Comparison of ENCODE assay signal across 1 cellular context in the genomic region with DNA sequence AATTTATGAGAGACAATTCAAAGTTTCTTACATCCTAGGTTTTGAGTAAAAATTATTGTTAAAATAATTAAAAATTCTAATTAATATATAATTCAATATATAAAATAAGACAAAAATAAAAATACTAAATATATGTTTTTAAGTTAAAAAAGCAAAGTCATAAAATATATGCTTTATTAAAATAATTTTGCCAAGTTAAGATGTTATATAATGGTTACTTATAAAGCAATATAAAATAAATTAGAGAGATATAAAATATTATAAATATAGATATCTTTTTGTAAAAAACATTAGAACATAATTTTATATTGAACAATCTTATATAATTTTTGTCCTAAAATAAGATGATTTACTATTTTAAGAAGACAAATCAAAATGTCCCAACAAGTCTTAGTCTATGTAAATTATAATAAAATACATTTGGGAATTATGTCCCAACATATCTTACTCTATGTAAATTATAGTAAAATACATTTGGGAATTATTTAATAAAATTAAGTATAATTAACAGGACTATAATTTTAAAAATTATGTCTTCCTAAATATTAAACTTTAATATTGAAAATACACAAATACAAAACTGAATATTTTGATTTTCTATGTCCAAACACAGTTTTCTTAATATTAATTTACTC.
A peak's percentile ranks its signal among the peaks of the same experiment; 100 is the strongest.
TF ChIP-seq lines count a peak whose summit lies in the region.

No MANE protein-coding gene starts in this region.

TF ChIP-seq in K562, 482 proteins besides CTCF, POLR2A, EP300 and RAD21 (continues in another document):
- TF ChIP-seq MBD1 (CRISPR knock-in tag; IDR thresholded peaks at IDR 0.05) = no peak
- no peak for TF ChIP-seq IRF9 (tag; IDR thresholded peaks at IDR 0.05)
- TF ChIP-seq CEBPG (CRISPR knock-in tag; IDR thresholded peaks at IDR 0.05) = no peak
- peak in 1 of 2 experiments; percentile 74; a peak in 1 of 4 replicates for TF ChIP-seq CEBPG (tag; conservative IDR thresholded peaks at IDR 0.05 in 1 of 2, IDR thresholded peaks at IDR 0.05 in 1 of 2)
- no peak for TF ChIP-seq CHCHD3 (CRISPR knock-in tag; IDR thresholded peaks at IDR 0.05)
- no peak for TF ChIP-seq ZBTB7A (IDR thresholded peaks at IDR 0.05; ENCODE audit: borderline replicate concordance, control insufficient read depth, low read depth, low read length)
- TF ChIP-seq MTA2 (IDR thresholded peaks at IDR 0.05; ENCODE audit: low read depth) = no peak
- no peak for TF ChIP-seq MXI1 (IDR thresholded peaks at IDR 0.05; ENCODE audit: low read depth, low read length)
- no peak for TF ChIP-seq THRAP3 (IDR thresholded peaks at IDR 0.05; ENCODE audit: borderline replicate concordance)
- TF ChIP-seq THRA (IDR thresholded peaks at IDR 0.05) = peak; percentile 58; the same call in 1 of the 2 replicates
- TF ChIP-seq NFRKB (IDR thresholded peaks at IDR 0.05; ENCODE audit: low read depth) = no peak
- no peak for TF ChIP-seq ZC3H4 (CRISPR knock-in tag; IDR thresholded peaks at IDR 0.05; ENCODE audit: borderline replicate concordance)
- TF ChIP-seq EZH2 (IDR thresholded peaks at IDR 0.05; ENCODE audit: borderline replicate concordance, low read depth, low read length) = no peak
- no peak for TF ChIP-seq NR3C1 (CRISPR knock-in tag; IDR thresholded peaks at IDR 0.05)
- TF ChIP-seq NFIX (CRISPR knock-in tag; IDR thresholded peaks at IDR 0.05; ENCODE audit: low read depth) = no peak
- no peak for TF ChIP-seq SMARCA4 (IDR thresholded peaks at IDR 0.05)
- TF ChIP-seq ZKSCAN8 (CRISPR knock-in tag; IDR thresholded peaks at IDR 0.05) = no peak
- TF ChIP-seq FOXM1 (IDR thresholded peaks at IDR 0.05; ENCODE audit: low read depth) = no peak
- no peak for TF ChIP-seq FOXM1 (CRISPR knock-in tag; IDR thresholded peaks at IDR 0.05; ENCODE audit: low read depth)
- TF ChIP-seq PCBP1 (IDR thresholded peaks at IDR 0.05; ENCODE audit: low read depth, low read length, poor library complexity, severe bottlenecking) = no peak
- peak; percentile 56 for TF ChIP-seq EP400 (IDR thresholded peaks at IDR 0.05)
- no peak for TF ChIP-seq U2AF2 (optimal IDR thresholded peaks at IDR 0.05; ENCODE audit: low read depth, low read length)
- TF ChIP-seq NCOA2 (IDR thresholded peaks at IDR 0.05; ENCODE audit: partially characterized antibody in 2 of 2) = peak in 1 of 2 experiments; percentile 21
- TF ChIP-seq ILF3 (IDR thresholded peaks at IDR 0.05; ENCODE audit: borderline replicate concordance) = no peak
- no peak for TF ChIP-seq EWSR1 (IDR thresholded peaks at IDR 0.05; ENCODE audit: borderline replicate concordance, low read depth, partially characterized antibody)
- no peak for TF ChIP-seq RHOXF2B (CRISPR knock-in tag; conservative IDR thresholded peaks at IDR 0.05)
- TF ChIP-seq ZKSCAN3 (CRISPR knock-in tag; IDR thresholded peaks at IDR 0.05) = 0 out of 2 replicates have a peak, but pooled peaks have one; percentile 22
- no peak for TF ChIP-seq PURB (CRISPR knock-in tag; IDR thresholded peaks at IDR 0.05; ENCODE audit: low read depth)
- TF ChIP-seq ZNF175 (CRISPR knock-in tag; IDR thresholded peaks at IDR 0.05; ENCODE audit: low read depth) = no peak
- TF ChIP-seq, protein P1, sequence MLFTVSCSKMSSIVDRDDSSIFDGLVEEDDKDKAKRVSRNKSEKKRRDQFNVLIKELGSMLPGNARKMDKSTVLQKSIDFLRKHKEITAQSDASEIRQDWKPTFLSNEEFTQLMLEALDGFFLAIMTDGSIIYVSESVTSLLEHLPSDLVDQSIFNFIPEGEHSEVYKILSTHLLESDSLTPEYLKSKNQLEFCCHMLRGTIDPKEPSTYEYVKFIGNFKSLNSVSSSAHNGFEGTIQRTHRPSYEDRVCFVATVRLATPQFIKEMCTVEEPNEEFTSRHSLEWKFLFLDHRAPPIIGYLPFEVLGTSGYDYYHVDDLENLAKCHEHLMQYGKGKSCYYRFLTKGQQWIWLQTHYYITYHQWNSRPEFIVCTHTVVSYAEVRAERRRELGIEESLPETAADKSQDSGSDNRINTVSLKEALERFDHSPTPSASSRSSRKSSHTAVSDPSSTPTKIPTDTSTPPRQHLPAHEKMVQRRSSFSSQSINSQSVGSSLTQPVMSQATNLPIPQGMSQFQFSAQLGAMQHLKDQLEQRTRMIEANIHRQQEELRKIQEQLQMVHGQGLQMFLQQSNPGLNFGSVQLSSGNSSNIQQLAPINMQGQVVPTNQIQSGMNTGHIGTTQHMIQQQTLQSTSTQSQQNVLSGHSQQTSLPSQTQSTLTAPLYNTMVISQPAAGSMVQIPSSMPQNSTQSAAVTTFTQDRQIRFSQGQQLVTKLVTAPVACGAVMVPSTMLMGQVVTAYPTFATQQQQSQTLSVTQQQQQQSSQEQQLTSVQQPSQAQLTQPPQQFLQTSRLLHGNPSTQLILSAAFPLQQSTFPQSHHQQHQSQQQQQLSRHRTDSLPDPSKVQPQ (CRISPR knock-in tag; IDR thresholded peaks at IDR 0.05; ENCODE audit: borderline replicate concordance) = no peak
- no peak for TF ChIP-seq SRSF3 (IDR thresholded peaks at IDR 0.05; ENCODE audit: insufficient read depth, low read length)
- no peak for TF ChIP-seq RUNX1 (IDR thresholded peaks at IDR 0.05; ENCODE audit: low read depth)
- TF ChIP-seq CBX2 (IDR thresholded peaks at IDR 0.05; ENCODE audit: insufficient read depth, low read length, poor library complexity, severe bottlenecking) = no peak
- TF ChIP-seq, protein P2, sequence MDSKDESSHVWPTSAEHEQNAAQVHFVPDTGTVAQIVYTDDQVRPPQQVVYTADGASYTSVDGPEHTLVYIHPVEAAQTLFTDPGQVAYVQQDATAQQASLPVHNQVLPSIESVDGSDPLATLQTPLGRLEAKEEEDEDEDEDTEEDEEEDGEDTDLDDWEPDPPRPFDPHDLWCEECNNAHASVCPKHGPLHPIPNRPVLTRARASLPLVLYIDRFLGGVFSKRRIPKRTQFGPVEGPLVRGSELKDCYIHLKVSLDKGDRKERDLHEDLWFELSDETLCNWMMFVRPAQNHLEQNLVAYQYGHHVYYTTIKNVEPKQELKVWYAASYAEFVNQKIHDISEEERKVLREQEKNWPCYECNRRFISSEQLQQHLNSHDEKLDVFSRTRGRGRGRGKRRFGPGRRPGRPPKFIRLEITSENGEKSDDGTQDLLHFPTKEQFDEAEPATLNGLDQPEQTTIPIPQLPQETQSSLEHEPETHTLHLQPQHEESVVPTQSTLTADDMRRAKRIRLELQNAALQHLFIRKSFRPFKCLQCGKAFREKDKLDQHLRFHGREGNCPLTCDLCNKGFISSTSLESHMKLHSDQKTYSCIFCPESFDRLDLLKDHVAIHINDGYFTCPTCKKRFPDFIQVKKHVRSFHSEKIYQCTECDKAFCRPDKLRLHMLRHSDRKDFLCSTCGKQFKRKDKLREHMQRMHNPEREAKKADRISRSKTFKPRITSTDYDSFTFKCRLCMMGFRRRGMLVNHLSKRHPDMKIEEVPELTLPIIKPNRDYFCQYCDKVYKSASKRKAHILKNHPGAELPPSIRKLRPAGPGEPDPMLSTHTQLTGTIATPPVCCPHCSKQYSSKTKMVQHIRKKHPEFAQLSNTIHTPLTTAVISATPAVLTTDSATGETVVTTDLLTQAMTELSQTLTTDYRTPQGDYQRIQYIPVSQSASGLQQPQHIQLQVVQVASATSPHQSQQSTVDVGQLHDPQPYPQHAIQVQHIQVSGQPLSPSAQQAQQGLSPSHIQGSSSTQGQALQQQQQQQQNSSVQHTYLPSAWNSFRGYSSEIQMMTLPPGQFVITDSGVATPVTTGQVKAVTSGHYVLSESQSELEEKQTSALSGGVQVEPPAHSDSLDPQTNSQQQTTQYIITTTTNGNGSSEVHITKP (IDR thresholded peaks at IDR 0.05; ENCODE audit: partially characterized antibody) = no peak
- no peak for TF ChIP-seq BACH1 (tag; IDR thresholded peaks at IDR 0.05)
- TF ChIP-seq, protein P3, sequence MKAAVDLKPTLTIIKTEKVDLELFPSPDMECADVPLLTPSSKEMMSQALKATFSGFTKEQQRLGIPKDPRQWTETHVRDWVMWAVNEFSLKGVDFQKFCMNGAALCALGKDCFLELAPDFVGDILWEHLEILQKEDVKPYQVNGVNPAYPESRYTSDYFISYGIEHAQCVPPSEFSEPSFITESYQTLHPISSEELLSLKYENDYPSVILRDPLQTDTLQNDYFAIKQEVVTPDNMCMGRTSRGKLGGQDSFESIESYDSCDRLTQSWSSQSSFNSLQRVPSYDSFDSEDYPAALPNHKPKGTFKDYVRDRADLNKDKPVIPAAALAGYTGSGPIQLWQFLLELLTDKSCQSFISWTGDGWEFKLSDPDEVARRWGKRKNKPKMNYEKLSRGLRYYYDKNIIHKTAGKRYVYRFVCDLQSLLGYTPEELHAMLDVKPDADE (conservative IDR thresholded peaks at IDR 0.05; ENCODE audit: control insufficient read depth, low read depth, low read length) = no peak; the same call in 1 of the 2 replicates
- TF ChIP-seq ZNF778 (CRISPR knock-in tag; IDR thresholded peaks at IDR 0.05) = no peak
- TF ChIP-seq FOXA3 (CRISPR knock-in tag; conservative IDR thresholded peaks at IDR 0.05 in 1 of 2, IDR thresholded peaks at IDR 0.05 in 1 of 2) = no peak
- TF ChIP-seq ZNF274 (IDR thresholded peaks at IDR 0.05; ENCODE audit: borderline replicate concordance, low read depth, low read length) = peak; percentile 79; the same call in 1 of the 2 replicates
- TF ChIP-seq ZFX (CRISPR knock-in tag; IDR thresholded peaks at IDR 0.05) = no peak
- TF ChIP-seq GATAD2A (IDR thresholded peaks at IDR 0.05) = no peak
- no peak for TF ChIP-seq PPARD (CRISPR knock-in tag; IDR thresholded peaks at IDR 0.05)
- no peak for TF ChIP-seq MEF2D (tag; conservative IDR thresholded peaks at IDR 0.05; ENCODE audit: low read depth)
- peak in 1 of 2 experiments; percentile 99; a peak in 1 of 4 replicates for TF ChIP-seq KDM4B (IDR thresholded peaks at IDR 0.05; ENCODE audit: borderline replicate concordance in 2 of 2, low read depth in 1 of 2)
- TF ChIP-seq SMC3 (conservative IDR thresholded peaks at IDR 0.05; ENCODE audit: insufficient read depth, low read depth, low read length) = no peak
- no peak for TF ChIP-seq HDAC1 (IDR thresholded peaks at IDR 0.05)
- 0 out of 2 replicates have a peak, but pooled peaks have one; percentile 5 for TF ChIP-seq KLF16 (IDR thresholded peaks at IDR 0.05)
- no peak for TF ChIP-seq RBM25 (IDR thresholded peaks at IDR 0.05; ENCODE audit: low read depth, low read length, severe bottlenecking)
- TF ChIP-seq POLR2AphosphoS5 (IDR thresholded peaks at IDR 0.05; ENCODE audit: control insufficient read depth, insufficient read depth, low read depth, low read length) = no peak
- TF ChIP-seq, protein P4, sequence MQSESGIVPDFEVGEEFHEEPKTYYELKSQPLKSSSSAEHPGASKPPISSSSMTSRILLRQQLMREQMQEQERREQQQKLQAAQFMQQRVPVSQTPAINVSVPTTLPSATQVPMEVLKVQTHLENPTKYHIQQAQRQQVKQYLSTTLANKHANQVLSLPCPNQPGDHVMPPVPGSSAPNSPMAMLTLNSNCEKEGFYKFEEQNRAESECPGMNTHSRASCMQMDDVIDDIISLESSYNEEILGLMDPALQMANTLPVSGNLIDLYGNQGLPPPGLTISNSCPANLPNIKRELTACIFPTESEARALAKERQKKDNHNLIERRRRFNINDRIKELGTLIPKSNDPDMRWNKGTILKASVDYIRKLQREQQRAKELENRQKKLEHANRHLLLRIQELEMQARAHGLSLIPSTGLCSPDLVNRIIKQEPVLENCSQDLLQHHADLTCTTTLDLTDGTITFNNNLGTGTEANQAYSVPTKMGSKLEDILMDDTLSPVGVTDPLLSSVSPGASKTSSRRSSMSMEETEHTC (IDR thresholded peaks at IDR 0.05) = no peak
- TF ChIP-seq GTF2E2 (tag; IDR thresholded peaks at IDR 0.05) = peak; percentile 86
- no peak for TF ChIP-seq ZFP36 (IDR thresholded peaks at IDR 0.05; ENCODE audit: low read depth, low read length, partially characterized antibody)
